ENCODE assay signal across 8 cellular contexts in the genomic region with DNA sequence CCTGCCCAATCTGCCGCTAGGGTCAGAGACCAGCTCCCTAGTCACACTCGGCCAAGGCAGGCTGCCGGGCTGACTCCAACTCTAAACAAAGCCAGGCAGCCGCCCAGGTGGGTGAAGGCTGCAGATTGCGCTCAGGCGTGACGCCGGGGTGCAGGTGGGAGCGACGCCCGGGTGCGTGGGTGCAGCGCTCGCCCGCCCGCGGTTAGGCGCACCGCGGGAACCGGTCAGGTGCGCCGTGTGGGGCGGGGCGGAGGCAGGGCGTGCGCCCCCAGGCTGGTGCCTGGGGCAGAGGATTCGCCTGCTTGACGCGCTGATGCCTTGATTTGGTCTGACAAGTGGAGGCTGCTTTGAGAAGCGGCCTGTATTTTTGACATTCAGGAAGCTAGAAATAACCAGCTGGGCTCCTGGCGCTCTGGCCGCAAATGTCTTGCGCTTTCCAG.
A peak's percentile ranks its signal among the peaks of the same experiment; 100 is the strongest.
DNase-seq lines count a peak whose midpoint lies in the region; ATAC-seq and TF ChIP-seq lines count a peak whose summit lies in the region.

No MANE protein-coding gene starts in this region.

- H2AK5ac ChIP-seq in mesendoderm (ENCODE audit: low read length): no peak overlapping the region

- H3K18ac ChIP-seq in mesendoderm (ENCODE audit: low read length): no peak overlapping the region

- H2BK15ac ChIP-seq in mesendoderm (replicated peaks; ENCODE audit: low read depth): no peak overlapping the region

- H3K27ac Mint-ChIP-seq in T-helper 2 cell treated with Interferon-gamma antibody and Interleukin-4, amounts not matched to agents 5 μg/mL and 100 μg/mL, for 36 hours: no peak overlapping the region
- H3K27ac Mint-ChIP-seq in stimulated activated naive CD8-positive, alpha-beta T cell treated with anti-CD3 and anti-CD28 coated beads, Interleukin-15, amount 100 ng/mL, for 72 hours: peak overlapping the region; percentile 99

- H4K20me1 ChIP-seq in BLaER1 treated with 17β-estradiol and CSF1 and Interleukin-3, amounts not matched to agents 10 nM and 100 nM: no peaks in the 10 kb centered on the region

- H4K5ac ChIP-seq in mesendoderm (ENCODE audit: low read length): no peak overlapping the region

- peak; percentile 49 for TF ChIP-seq POLR2A in GM19193 (IDR thresholded peaks at IDR 0.05; ENCODE audit: extremely low read depth, insufficient read depth, insufficient read length)

- peaks cover 5% of the 10 kb centered on the region for H3K9me3 Mint-ChIP-seq in T-helper 2 cell treated with Interferon-gamma antibody and Interleukin-4, amounts not matched to agents 5 μg/mL and 100 μg/mL, for 36 hours
- H3K9me3 Mint-ChIP-seq in stimulated activated naive CD8-positive, alpha-beta T cell treated with anti-CD3 and anti-CD28 coated beads, Interleukin-15, amount 100 ng/mL, for 72 hours: peaks cover 4 to 6% of the 10 kb centered on the region in 2 donors

- H3K4me1 ChIP-seq in BLaER1 treated with 17β-estradiol and CSF1 and Interleukin-3, amounts not matched to agents 10 nM and 100 nM: peaks cover 83 to 100% (median 98%) of the 10 kb centered on the region in 10 experiments
- H3K4me1 ChIP-seq in mesendoderm (ENCODE audit: control insufficient read depth, low read depth, low read length): peaks cover 2% of the 10 kb centered on the region

- H3K27me3 ChIP-seq in BLaER1 treated with 17β-estradiol and CSF1 and Interleukin-3, amounts not matched to agents 10 nM and 100 nM: no peaks in the 10 kb centered on the region
- H3K27me3 ChIP-seq in mesendoderm (ENCODE audit: insufficient read depth, low read length, poor library complexity): no peaks in the 10 kb centered on the region

- H3K27me3 Mint-ChIP-seq in T-helper 2 cell treated with Interferon-gamma antibody and Interleukin-4, amounts not matched to agents 5 μg/mL and 100 μg/mL, for 36 hours (ENCODE audit: low read depth): peaks cover 69% of the 10 kb centered on the region
- no peaks in the 10 kb centered on the region for H3K27me3 Mint-ChIP-seq in stimulated activated naive CD8-positive, alpha-beta T cell treated with anti-CD3 and anti-CD28 coated beads, Interleukin-15, amount 100 ng/mL, for 72 hours

- H3K23ac ChIP-seq in mesendoderm (ENCODE audit: low read length): peak overlapping the region; percentile 30

- peak overlapping the region; percentile 43 to 68 (median 54) for H3K4me3 ChIP-seq in BLaER1 treated with 17β-estradiol and CSF1 and Interleukin-3, amounts not matched to agents 10 nM and 100 nM
- H3K4me3 ChIP-seq in mesendoderm (ENCODE audit: low read length): peak overlapping the region; percentile 29

- H2BK5ac ChIP-seq in mesendoderm (ENCODE audit: low read length): no peak overlapping the region

- WGBS in mesendoderm (ENCODE audit: extremely low coverage, insufficient coverage, low lambda C conversion rate): no CpG with 5 or more reads among the region's 34 CpGs

- H3K56ac ChIP-seq in mesendoderm (ENCODE audit: low read length): peak overlapping the region; percentile 89

- peak overlapping the region; percentile 87 to 99 (median 94) for H3K27ac ChIP-seq in BLaER1 treated with 17β-estradiol and CSF1 and Interleukin-3, amounts not matched to agents 10 nM and 100 nM
- no peak overlapping the region for H3K27ac ChIP-seq in mesendoderm (ENCODE audit: low read depth, low read length)

- peaks cover 36% of the 10 kb centered on the region for H3K4me1 Mint-ChIP-seq in T-helper 2 cell treated with Interferon-gamma antibody and Interleukin-4, amounts not matched to agents 5 μg/mL and 100 μg/mL, for 36 hours (ENCODE audit: low read depth)
- peaks cover 99% of the 10 kb centered on the region for H3K4me1 Mint-ChIP-seq in stimulated activated naive CD8-positive, alpha-beta T cell treated with anti-CD3 and anti-CD28 coated beads, Interleukin-15, amount 100 ng/mL, for 72 hours

- no peak overlapping the region for H4K8ac ChIP-seq in mesendoderm (ENCODE audit: low read depth, low read length)

- H3K9ac ChIP-seq in BLaER1 treated with 17β-estradiol and CSF1 and Interleukin-3, amounts not matched to agents 10 nM and 100 nM: peak overlapping the region; percentile 79 to 91 (median 88)
- H3K9ac ChIP-seq in mesendoderm (ENCODE audit: low read length): peak overlapping the region; percentile 53

- H3K4me2 ChIP-seq in BLaER1 treated with 17β-estradiol and CSF1 and Interleukin-3, amounts not matched to agents 10 nM and 100 nM: peak overlapping the region; percentile 86 to 98 (median 92)
- peak overlapping the region; percentile 88 for H3K4me2 ChIP-seq in mesendoderm (ENCODE audit: low read length)

- no peak overlapping the region for H3K4ac ChIP-seq in mesendoderm (ENCODE audit: low read depth, low read length)

- no peaks in the 10 kb centered on the region for H3K36me3 ChIP-seq in BLaER1 treated with 17β-estradiol and CSF1 and Interleukin-3, amounts not matched to agents 10 nM and 100 nM
- H3K36me3 ChIP-seq in mesendoderm (ENCODE audit: control insufficient read depth, insufficient read depth, low read length): no peaks in the 10 kb centered on the region

- H2BK120ac ChIP-seq in mesendoderm (ENCODE audit: low read depth, low read length): no peak overlapping the region

- peak overlapping the region; percentile 69 for H3K4me3 Mint-ChIP-seq in T-helper 2 cell treated with Interferon-gamma antibody and Interleukin-4, amounts not matched to agents 5 μg/mL and 100 μg/mL, for 36 hours
- H3K4me3 Mint-ChIP-seq in stimulated activated naive CD8-positive, alpha-beta T cell treated with anti-CD3 and anti-CD28 coated beads, Interleukin-15, amount 100 ng/mL, for 72 hours: peak overlapping the region; percentile 89

- no peaks in the 10 kb centered on the region; a peak in 1 of 22 replicates for H3K9me3 ChIP-seq in BLaER1 treated with 17β-estradiol and CSF1 and Interleukin-3, amounts not matched to agents 10 nM and 100 nM (replicated peaks in 1 of 11)

- H3K79me2 ChIP-seq in mesendoderm (ENCODE audit: control insufficient read depth, insufficient read depth, low read length): no peaks in the 10 kb centered on the region

- H3K79me1 ChIP-seq in mesendoderm (ENCODE audit: low read length): no peaks in the 10 kb centered on the region

- DNase-seq in T-helper 2 cell treated with Interferon-gamma antibody and Interleukin-4, amounts not matched to agents 5 μg/mL and 100 μg/mL, for 36 hours (ENCODE audit: low spot score): peak; percentile 41
- DNase-seq in cerebellar cortex (ENCODE audit: low spot score): peak; percentile 81
- peak; percentile 71 for DNase-seq in mesendoderm
- DNase-seq in stimulated activated naive CD8-positive, alpha-beta T cell treated with anti-CD3 and anti-CD28 coated beads, Interleukin-15, amount 100 ng/mL, for 72 hours: peak; percentile 58 to 77
- DNase-seq in pons (ENCODE audit: low spot score): no peak

- H3K36me3 Mint-ChIP-seq in T-helper 2 cell treated with Interferon-gamma antibody and Interleukin-4, amounts not matched to agents 5 μg/mL and 100 μg/mL, for 36 hours (ENCODE audit: low read depth): peaks cover 2% of the 10 kb centered on the region

- ATAC-seq in HG03342 (IDR thresholded peaks at IDR 0.05; ENCODE audit: unreplicated experiment): peak; percentile 76
- ATAC-seq in stimulated activated naive CD8-positive, alpha-beta T cell treated with anti-CD3 and anti-CD28 coated beads, Interleukin-15, amount 100 ng/mL, for 72 hours: peak; percentile 60
